In the genomic region with DNA sequence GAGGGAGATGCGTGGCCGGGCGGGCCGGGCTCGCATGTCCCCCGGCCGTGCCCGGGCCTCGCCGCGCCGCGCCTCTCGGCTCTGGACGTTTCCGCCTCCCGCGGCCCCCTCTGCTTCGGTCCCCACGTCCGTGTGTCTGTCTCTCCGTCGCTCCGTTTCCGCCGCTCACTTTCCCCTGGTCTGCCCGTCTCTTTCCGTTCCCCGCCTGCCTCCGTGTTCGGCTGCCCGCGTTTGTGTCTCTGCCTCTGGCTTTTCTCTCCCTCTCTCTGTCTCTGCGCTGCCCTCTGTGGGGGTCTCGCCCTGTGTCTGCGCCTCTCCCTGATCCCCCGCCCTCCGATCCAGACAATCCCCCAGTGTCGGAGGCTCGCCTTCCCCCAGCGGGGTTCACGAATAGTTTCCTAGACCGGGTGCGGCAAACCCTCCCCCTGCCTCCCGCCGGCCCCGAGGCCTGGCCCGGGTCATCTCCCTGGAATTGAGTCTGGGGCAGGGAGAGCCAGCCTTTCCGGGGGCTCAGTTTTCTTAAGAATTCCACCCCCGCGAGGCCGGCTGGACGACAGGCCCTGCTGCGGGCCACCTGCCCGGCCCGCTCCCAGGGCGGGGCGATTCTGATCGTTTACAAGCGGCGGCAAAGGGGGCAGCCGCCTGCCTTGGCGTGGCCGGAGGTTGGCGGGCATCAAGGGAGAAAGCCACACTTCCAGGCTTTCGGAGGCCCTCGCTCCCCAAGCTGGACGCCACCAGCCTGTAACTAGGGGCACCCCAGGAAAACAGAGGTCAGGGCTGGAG, we compare ENCODE assay signal across 8 cellular contexts. TPM values are rescaled to one million over a fixed set of nuclear protein-coding genes. Genes with fewer than 3 reads are reported as not detected.
DNase-seq lines count a peak whose midpoint lies in the region; ATAC-seq and TF ChIP-seq lines count a peak whose summit lies in the region.

No MANE protein-coding gene starts in this region.

- H3K4me1 ChIP-seq in ectodermal cell (ENCODE audit: control insufficient read depth, insufficient read depth, low read length), result peaks cover 10% of the 10 kb centered on the region
- peaks cover 78% of the 10 kb centered on the region for H3K4me1 ChIP-seq in suprapubic skin

- DNase-seq in AG08396 (ENCODE audit: low spot score) (peak; percentile 59), HEK293T (ENCODE audit: extremely low spot score) (peak; percentile 40), mesothelial cell of epicardium (ENCODE audit: low spot score in 2 of 2, unreplicated experiment in 2 of 2) (peak in 1 of 2 experiments; percentile 56), suprapubic skin (ENCODE audit: low spot score in 2 of 2) (no peak)
- peak; percentile 31 to 49 for DNase-seq in activated CD4-positive, alpha-beta T cell treated with anti-CD3 and anti-CD28 coated beads for 4 hours

- no peak for TF ChIP-seq EP300 in suprapubic skin (IDR thresholded peaks at IDR 0.05)

- peak overlapping the region; percentile 40 for H3K4me3 ChIP-seq in ectodermal cell (ENCODE audit: insufficient read depth, low read depth, low read length)
- peak overlapping the region; percentile 90 for H3K4me3 ChIP-seq in suprapubic skin

- 2% methylated on average over 68 of the region's 68 CpGs for WGBS in ectodermal cell, 2 experiments
- WGBS in suprapubic skin, result 0% methylated on average over 53 of the region's 68 CpGs

- no peaks in the 10 kb centered on the region for H3K36me3 Mint-ChIP-seq in mesothelial cell of epicardium

- CTCF ChIA-PET in HEK293T (lab: Yijun Ruan, JAX), result no interaction called here

- H3K9me3 ChIP-seq in ectodermal cell (ENCODE audit: control insufficient read depth, low read length) (no peaks in the 10 kb centered on the region), suprapubic skin (no peaks in the 10 kb centered on the region)

- peak overlapping the region; percentile 91 for H3K4me3 Mint-ChIP-seq in mesothelial cell of epicardium

- H3K27ac ChIP-seq in ectodermal cell (ENCODE audit: insufficient read depth, low read depth, low read length, poor library complexity, severe bottlenecking), result no peak overlapping the region
- peak overlapping the region; percentile 95 for H3K27ac ChIP-seq in suprapubic skin

- POLR2A ChIA-PET in HEK293T (lab: Yijun Ruan, JAX), result no interaction called here

- H3K27me3 Mint-ChIP-seq in mesothelial cell of epicardium (ENCODE audit: low read depth), result peaks cover 50% of the 10 kb centered on the region

- H3K4me1 Mint-ChIP-seq in mesothelial cell of epicardium, result peaks cover 10% of the 10 kb centered on the region

- no peak for TF ChIP-seq POLR2A in suprapubic skin (IDR thresholded peaks at IDR 0.05)

- H3K27me3 ChIP-seq in ectodermal cell (ENCODE audit: control insufficient read depth, insufficient read depth, low read length, poor library complexity, severe bottlenecking) (peaks cover 57% of the 10 kb centered on the region), suprapubic skin (no peaks in the 10 kb centered on the region)

- H3K27ac Mint-ChIP-seq in mesothelial cell of epicardium, result peak overlapping the region; percentile 91

- no peaks in the 10 kb centered on the region for H3K9me3 Mint-ChIP-seq in mesothelial cell of epicardium

- H3K36me3 ChIP-seq in ectodermal cell (ENCODE audit: control insufficient read depth, insufficient read depth, low read length) (no peaks in the 10 kb centered on the region), suprapubic skin (no peaks in the 10 kb centered on the region)

- ATAC-seq in HG03280 (IDR thresholded peaks at IDR 0.05; ENCODE audit: unreplicated experiment), result no peak
- ATAC-seq in GM18511 (IDR thresholded peaks at IDR 0.05; ENCODE audit: unreplicated experiment), result no peak

- no peak for TF ChIP-seq CTCF in mesothelial cell of epicardium (IDR thresholded peaks at IDR 0.05; ENCODE audit: unreplicated experiment)
- TF ChIP-seq CTCF in suprapubic skin (IDR thresholded peaks at IDR 0.05), result no peak

TF ChIP-seq in HEK293T, 16 proteins besides CTCF, POLR2A, EP300 and RAD21:
- TF ChIP-seq CTBP1 (IDR thresholded peaks at IDR 0.05; ENCODE audit: borderline replicate concordance) (no peak), FOXA1 (IDR thresholded peaks at IDR 0.05) (no peak)
TF ChIP-seq in HEK293T: peak in this region for 0.

RNA-seq across cellular contexts. Expression of a gene that starts 0.8 kb away (rescaled TPM):
- polyA plus RNA-seq in ectodermal cell (2013, experiment 1 of 4), result 5.8 TPM
- polyA plus RNA-seq in ectodermal cell (2013, experiment 2 of 4), result 7.1 TPM
- polyA plus RNA-seq in ectodermal cell (2013, experiment 3 of 4), result 3.4 TPM
- 3.3 TPM for polyA plus RNA-seq in ectodermal cell (2013, experiment 4 of 4)
- total RNA-seq in mesothelial cell of epicardium (20.0 to 22.9 TPM (median 20.3 TPM) in 3 replicates), suprapubic skin (100 to 1,000 TPM; 144 to 197 (median 167) TPM)

RNA-seq across cellular contexts. Expression of a gene that starts 19.7 kb away (rescaled TPM):
- polyA plus RNA-seq in ectodermal cell (2013, experiment 1 of 4), result not detected
- polyA plus RNA-seq in ectodermal cell (2013, experiment 2 of 4), result 0.12 TPM
- polyA plus RNA-seq in ectodermal cell (2013, experiment 3 of 4), result not detected
- polyA plus RNA-seq in ectodermal cell (2013, experiment 4 of 4), result not detected
- total RNA-seq in mesothelial cell of epicardium, result 0.11 to 0.24 TPM (median 0.11 TPM) in 3 replicates
- total RNA-seq in suprapubic skin, result 1 to 10 TPM in 1 of 4 donors, under 1 TPM in 1, not detected in 2; 0.23 to 2.4 TPM

Comparison
In these comparisons a context has a peak if more than half of its experiments do, and no peak if none do; other contexts are left out.
1. DNase-seq: peak in AG08396 (single experiment), HEK293T (single experiment) and activated CD4-positive, alpha-beta T cell treated with anti-CD3 and anti-CD28 coated beads for 4 hours (2 of 2); none in suprapubic skin (0 of 2).